In the genomic region with DNA sequence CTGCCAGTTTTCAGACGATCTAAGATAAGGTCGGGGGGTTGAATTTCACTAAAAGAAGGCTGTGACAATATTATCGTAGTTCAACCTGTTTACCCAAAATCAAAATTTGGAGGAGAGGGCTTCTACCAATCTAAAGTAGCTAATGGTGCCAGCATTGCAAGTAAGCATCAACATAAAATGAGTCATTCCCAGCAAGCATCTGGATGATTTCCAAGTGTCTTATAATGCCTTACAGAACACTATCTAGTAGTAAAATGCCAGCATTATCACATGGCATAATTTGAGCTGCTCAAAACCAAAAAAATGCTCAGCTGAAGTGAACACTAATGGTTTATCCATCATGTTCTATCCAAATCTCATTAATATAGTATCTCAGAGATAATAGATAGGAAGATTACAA, we compare ENCODE assay signal across 23 cellular contexts.
DNase-seq lines count a peak whose midpoint lies in the region; ATAC-seq and TF ChIP-seq lines count a peak whose summit lies in the region.
"Had no signal": no experiment of that assay in that cellular context is flagged by ENCODE, and none has a peak within 500 bp of the region (broad histone marks: within the 10 kb centered on the region; RNA-seq: fewer than 3 reads in every experiment).

No MANE protein-coding gene starts in this region.

- H4K20me1 ChIP-seq in GM23338 (replicated peaks; ENCODE audit: insufficient read depth) (no peaks in the 10 kb centered on the region), Karpas-422 (ENCODE audit: insufficient read depth, low read depth, low read length) (no peaks in the 10 kb centered on the region)

- no peaks in the 10 kb centered on the region for H3F3A ChIP-seq in GM23338 (replicated peaks; ENCODE audit: low read depth)

- no peaks in the 10 kb centered on the region for H3K27me3 ChIP-seq in GM23338 (ENCODE audit: insufficient read depth)
- H3K27me3 ChIP-seq in Karpas-422 (ENCODE audit: low read length), result no peaks in the 10 kb centered on the region
- H3K27me3 ChIP-seq: heart right ventricle, sigmoid colon had no signal

- DNase-seq in ACHN, result peak; percentile 42
- DNase-seq in EH (ENCODE audit: low read depth), result peak; percentile 2
- DNase-seq in NCI-H446 treated with DMSO at 0.1 percent for 48 hours (lab: John Stamatoyannopoulos, UW), result peak; percentile 63
- peak; percentile 18 for DNase-seq in brain pericyte (ENCODE audit: low read depth, low spot score)
- no peak for DNase-seq in GM23338 (ENCODE audit: low spot score)
- no peak for DNase-seq in Karpas-422
- no peak for DNase-seq in ecto neural progenitor cell (ENCODE audit: low spot score)
- DNase-seq in HuH-7 (ENCODE audit: low spot score), result no peak
- DNase-seq: activated B cell treated with CpG ODN at 0.5 μM for 24 hours; activated CD4-positive, alpha-beta T cell treated with anti-CD3 and anti-CD28 coated beads, Interleukin-2, amount 50 U/mL, for 48 hours; activated CD8-positive, alpha-beta memory T cell treated with anti-CD3 and anti-CD28 coated beads, Interleukin-2, amount 50 U/mL, for 4 hours; heart right ventricle; NCI-H1436; NCI-H2107; NCI-H524 treated with DMSO at 0.1 percent for 48 hours; sigmoid colon; stimulated activated naive CD8-positive, alpha-beta T cell treated with anti-CD3 and anti-CD28 coated beads, Interleukin-15, Interleukin-2, amounts not matched to agents 100 U/mL and 50 U/mL, for 24 hours; T-helper 9 cell had no signal

- H3K9me3 ChIP-seq in Karpas-422 (ENCODE audit: low read length), result peaks cover 23% of the 10 kb centered on the region
- H3K9me3 ChIP-seq: sigmoid colon had no signal

- no peak overlapping the region for H3K4me3 ChIP-seq in GM23338
- H3K4me3 ChIP-seq in Karpas-422 (ENCODE audit: low read length), result no peak overlapping the region
- H3K4me3 ChIP-seq: heart right ventricle, sigmoid colon had no signal

- no peaks in the 10 kb centered on the region; the same call in 2 of the 3 replicates for H3K4me1 Mint-ChIP-seq in GM23338
- H3K4me1 Mint-ChIP-seq: activated B cell treated with CpG ODN at 0.5 μM for 24 hours; activated naive CD4-positive, alpha-beta T cell treated with anti-CD3 and anti-CD28 coated beads, Interleukin-2, amount 50 U/mL, for 24 hours; activated T-helper 17 cell treated with anti-CD3 and anti-CD28 coated beads, Interleukin-2, amount 50 U/mL, for 72 hours; central memory CD8-positive, alpha-beta T cell; neural crest cell had no signal

- peaks cover 3% of the 10 kb centered on the region; the same call in 1 of the 3 replicates for H3K36me3 Mint-ChIP-seq in GM23338 (ENCODE audit: low read depth)
- H3K36me3 Mint-ChIP-seq: activated naive CD4-positive, alpha-beta T cell treated with anti-CD3 and anti-CD28 coated beads, Interleukin-2, amount 50 U/mL, for 24 hours had no signal

- in situ Hi-C loops in ACHN (cut with HindIII; ENCODE audit: low pct_ligation_motif_present, low pct_unique_long_range_greater_than_20kb, low sequenced_read_pairs), result no loop called here

- no peak for TF ChIP-seq CTCF in GM23338 (conservative IDR thresholded peaks at IDR 0.05; ENCODE audit: low read depth in 2 of 2)

- no peak overlapping the region for H3K27ac ChIP-seq in GM23338 (ENCODE audit: low read depth)
- H3K27ac ChIP-seq in Karpas-422 (ENCODE audit: low read length), result no peak overlapping the region
- H3K27ac ChIP-seq: C4-2B, heart right ventricle, sigmoid colon had no signal

- no peak for ATAC-seq in GM23338
- ATAC-seq: activated T-helper 17 cell treated with anti-CD3 and anti-CD28 coated beads, Interleukin-2, amount 50 U/mL, for 72 hours; heart right ventricle; stimulated activated naive CD8-positive, alpha-beta T cell treated with anti-CD3 and anti-CD28 coated beads, Interleukin-15, Interleukin-2, amounts not matched to agents 100 U/mL and 50 U/mL, for 24 hours had no signal

- H3K79me2 ChIP-seq in GM23338 (replicated peaks; ENCODE audit: insufficient read depth) (no peaks in the 10 kb centered on the region), Karpas-422 (ENCODE audit: low read length) (no peaks in the 10 kb centered on the region)

- H3K4me3 Mint-ChIP-seq in GM23338, result no peak overlapping the region
- H3K4me3 Mint-ChIP-seq: activated B cell treated with CpG ODN at 0.5 μM for 24 hours; activated naive CD4-positive, alpha-beta T cell treated with anti-CD3 and anti-CD28 coated beads, Interleukin-2, amount 50 U/mL, for 24 hours; activated T-helper 17 cell treated with anti-CD3 and anti-CD28 coated beads, Interleukin-2, amount 50 U/mL, for 72 hours; central memory CD8-positive, alpha-beta T cell; neural crest cell had no signal

- H3K4me2 ChIP-seq in GM23338 (no peak overlapping the region), Karpas-422 (ENCODE audit: low read depth, low read length, poor library complexity, severe bottlenecking) (no peak overlapping the region)

- no peaks in the 10 kb centered on the region; the same call in 1 of the 3 replicates for H3K9me3 Mint-ChIP-seq in GM23338
- H3K9me3 Mint-ChIP-seq: activated T-helper 17 cell treated with anti-CD3 and anti-CD28 coated beads, Interleukin-2, amount 50 U/mL, for 72 hours had no signal

- H3K36me3 ChIP-seq in GM23338 (ENCODE audit: insufficient read depth) (no peaks in the 10 kb centered on the region), Karpas-422 (ENCODE audit: insufficient read depth, low read length) (no peaks in the 10 kb centered on the region)
- H3K36me3 ChIP-seq: heart right ventricle, sigmoid colon had no signal

- H2AFZ ChIP-seq in GM23338 (no peak overlapping the region), Karpas-422 (ENCODE audit: low read length) (no peak overlapping the region)

- H3K9me2 ChIP-seq in GM23338 (ENCODE audit: insufficient read depth) (0 out of 2 replicates have a peak, but pooled peaks cover 7% of the 10 kb centered on the region), Karpas-422 (replicated peaks; ENCODE audit: insufficient read depth, low read length) (no peaks in the 10 kb centered on the region)

- H3K4me1 ChIP-seq in GM23338 (ENCODE audit: insufficient read depth) (no peaks in the 10 kb centered on the region), Karpas-422 (ENCODE audit: low read length) (no peaks in the 10 kb centered on the region)
- H3K4me1 ChIP-seq: heart right ventricle, sigmoid colon had no signal

- H3K27ac Mint-ChIP-seq in GM23338, result no peak overlapping the region
- H3K27ac Mint-ChIP-seq: activated B cell treated with CpG ODN at 0.5 μM for 24 hours; activated naive CD4-positive, alpha-beta T cell treated with anti-CD3 and anti-CD28 coated beads, Interleukin-2, amount 50 U/mL, for 24 hours; activated T-helper 17 cell treated with anti-CD3 and anti-CD28 coated beads, Interleukin-2, amount 50 U/mL, for 72 hours had no signal

- no peak overlapping the region for H3K9ac ChIP-seq in Karpas-422 (ENCODE audit: low read length)

- H3K27me3 Mint-ChIP-seq in GM23338 (ENCODE audit: insufficient read depth, low read depth, poor library complexity), result peaks cover 2% of the 10 kb centered on the region
- H3K27me3 Mint-ChIP-seq: activated B cell treated with CpG ODN at 0.5 μM for 24 hours; activated naive CD4-positive, alpha-beta T cell treated with anti-CD3 and anti-CD28 coated beads, Interleukin-2, amount 50 U/mL, for 24 hours; activated T-helper 17 cell treated with anti-CD3 and anti-CD28 coated beads, Interleukin-2, amount 50 U/mL, for 72 hours; central memory CD8-positive, alpha-beta T cell had no signal

TF ChIP-seq in GM23338, 12 proteins besides CTCF, POLR2A, EP300 and RAD21 (continues in another document):
- TF ChIP-seq ZNF114 (CRISPR knock-in tag; IDR thresholded peaks at IDR 0.05), result no peak

Comparison
In these comparisons a context has a peak if more than half of its experiments do, and no peak if none do; other contexts are left out.
1. DNase-seq: peak in ACHN (single experiment), EH (single experiment), NCI-H446 treated with DMSO at 0.1 percent for 48 hours (single experiment) and brain pericyte (single experiment); none in GM23338 (single experiment), Karpas-422 (single experiment), ecto neural progenitor cell (single experiment) and HuH-7 (single experiment).